1 cellular context compared by ENCODE assay signal in the genomic region with DNA sequence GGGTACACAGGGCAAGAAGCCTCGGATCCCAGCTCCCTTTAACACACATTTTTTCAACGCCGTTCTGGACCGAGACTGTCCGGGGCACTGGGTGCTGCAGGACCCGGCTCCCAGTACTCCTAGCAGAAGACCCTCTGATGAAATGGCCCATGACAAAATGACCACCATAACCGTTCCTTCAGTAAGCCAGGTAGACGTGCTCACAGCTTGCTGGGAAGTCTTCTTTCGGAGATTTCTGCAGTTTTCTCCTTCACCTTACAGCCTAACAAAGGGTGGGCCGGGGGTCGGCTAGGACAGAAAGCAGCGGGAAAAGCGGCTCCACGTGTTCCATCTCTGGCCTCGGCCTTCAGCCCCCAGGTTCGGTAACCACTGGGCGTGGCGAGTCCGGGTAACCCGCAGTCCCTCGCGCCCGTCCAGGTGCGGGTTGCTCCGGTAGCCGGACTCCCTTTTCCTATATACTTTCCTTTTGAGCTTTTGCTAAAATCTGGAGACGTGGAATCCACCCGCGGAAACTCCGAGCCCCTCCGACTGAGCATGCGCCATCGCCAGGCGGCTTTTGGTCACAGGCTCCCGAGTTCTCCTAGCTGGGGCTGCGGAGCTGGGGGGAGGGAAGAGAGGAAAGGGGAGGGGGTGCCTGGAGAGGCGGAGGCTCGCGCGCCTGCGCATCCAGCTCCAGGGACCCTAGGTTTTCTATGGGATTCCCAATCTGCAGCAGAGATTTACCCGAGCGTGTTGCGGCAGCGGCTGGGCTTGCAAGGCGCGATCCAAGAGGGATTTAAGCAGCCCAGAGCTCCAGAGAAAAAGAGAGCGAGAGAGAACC.
TF ChIP-seq lines count a peak whose summit lies in the region.

Gene VSNL1, plus strand, starts transcription at position 704 of the 820 bp plus-strand sequence. CDS start 51,379 bp downstream, outside the sequence.

TF ChIP-seq in WTC11, 78 proteins besides CTCF, POLR2A, EP300 and RAD21 (continued from another document and continues in another):
- TF ChIP-seq PREB (CRISPR knock-in tag; IDR thresholded peaks at IDR 0.05; ENCODE audit: borderline replicate concordance), result no peak
- TF ChIP-seq NR2C2 (CRISPR knock-in tag; IDR thresholded peaks at IDR 0.05), result no peak
- TF ChIP-seq, protein P1, sequence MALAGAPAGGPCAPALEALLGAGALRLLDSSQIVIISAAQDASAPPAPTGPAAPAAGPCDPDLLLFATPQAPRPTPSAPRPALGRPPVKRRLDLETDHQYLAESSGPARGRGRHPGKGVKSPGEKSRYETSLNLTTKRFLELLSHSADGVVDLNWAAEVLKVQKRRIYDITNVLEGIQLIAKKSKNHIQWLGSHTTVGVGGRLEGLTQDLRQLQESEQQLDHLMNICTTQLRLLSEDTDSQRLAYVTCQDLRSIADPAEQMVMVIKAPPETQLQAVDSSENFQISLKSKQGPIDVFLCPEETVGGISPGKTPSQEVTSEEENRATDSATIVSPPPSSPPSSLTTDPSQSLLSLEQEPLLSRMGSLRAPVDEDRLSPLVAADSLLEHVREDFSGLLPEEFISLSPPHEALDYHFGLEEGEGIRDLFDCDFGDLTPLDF (CRISPR knock-in tag; IDR thresholded peaks at IDR 0.05), result no peak
- no peak for TF ChIP-seq EMX1 (CRISPR knock-in tag; IDR thresholded peaks at IDR 0.05)
- no peak for TF ChIP-seq JUN (CRISPR knock-in tag; IDR thresholded peaks at IDR 0.05)
- peak; percentile 25; the same call in 1 of the 2 replicates for TF ChIP-seq ARID4B (CRISPR knock-in tag; IDR thresholded peaks at IDR 0.05; ENCODE audit: borderline replicate concordance)
- peak; percentile 78 for TF ChIP-seq MYBL2 (CRISPR knock-in tag; IDR thresholded peaks at IDR 0.05)
- no peak for TF ChIP-seq MLX (CRISPR knock-in tag; IDR thresholded peaks at IDR 0.05)
- no peak for TF ChIP-seq JAZF1 (CRISPR knock-in tag; IDR thresholded peaks at IDR 0.05)
- no peak for TF ChIP-seq ESRRA (CRISPR knock-in tag; IDR thresholded peaks at IDR 0.05; ENCODE audit: borderline replicate concordance)
- peak; percentile 75; the same call in 1 of the 2 replicates for TF ChIP-seq ZBTB43 (CRISPR knock-in tag; IDR thresholded peaks at IDR 0.05)
- TF ChIP-seq ZNF416 (CRISPR knock-in tag; IDR thresholded peaks at IDR 0.05), result no peak
- no peak for TF ChIP-seq FOXJ3 (CRISPR knock-in tag; IDR thresholded peaks at IDR 0.05; ENCODE audit: borderline replicate concordance)
- TF ChIP-seq ZNF532 (CRISPR knock-in tag; IDR thresholded peaks at IDR 0.05; ENCODE audit: borderline replicate concordance), result no peak
- TF ChIP-seq SP1 (CRISPR knock-in tag; conservative IDR thresholded peaks at IDR 0.05), result 0 out of 2 replicates have a peak, but pooled peaks have one; percentile 22
- peak; percentile 66; the same call in 1 of the 2 replicates for TF ChIP-seq ATF1 (CRISPR knock-in tag; IDR thresholded peaks at IDR 0.05)
- no peak for TF ChIP-seq ZNF219 (CRISPR knock-in tag; IDR thresholded peaks at IDR 0.05; ENCODE audit: borderline replicate concordance)
- TF ChIP-seq TP53 (CRISPR knock-in tag; IDR thresholded peaks at IDR 0.05), result no peak
- TF ChIP-seq CREM (CRISPR knock-in tag; IDR thresholded peaks at IDR 0.05), result 0 out of 2 replicates have a peak, but pooled peaks have one; percentile 41
- TF ChIP-seq SMAD3 (CRISPR knock-in tag; IDR thresholded peaks at IDR 0.05; ENCODE audit: borderline replicate concordance), result peak; percentile 64; the same call in 1 of the 2 replicates
- peak; percentile 89 for TF ChIP-seq FOXP1 (CRISPR knock-in tag; IDR thresholded peaks at IDR 0.05; ENCODE audit: borderline replicate concordance)
- no peak for TF ChIP-seq SMAD4 (CRISPR knock-in tag; IDR thresholded peaks at IDR 0.05)
- no peak for TF ChIP-seq ZNF263 (CRISPR knock-in tag; IDR thresholded peaks at IDR 0.05; ENCODE audit: low read depth)
- no peak for TF ChIP-seq ZNF423 (CRISPR knock-in tag; IDR thresholded peaks at IDR 0.05)
- no peak for TF ChIP-seq ZNF512 (CRISPR knock-in tag; IDR thresholded peaks at IDR 0.05; ENCODE audit: borderline replicate concordance)
- TF ChIP-seq IRF2 (CRISPR knock-in tag; IDR thresholded peaks at IDR 0.05; ENCODE audit: borderline replicate concordance, low read depth), result no peak
- TF ChIP-seq, protein P2, sequence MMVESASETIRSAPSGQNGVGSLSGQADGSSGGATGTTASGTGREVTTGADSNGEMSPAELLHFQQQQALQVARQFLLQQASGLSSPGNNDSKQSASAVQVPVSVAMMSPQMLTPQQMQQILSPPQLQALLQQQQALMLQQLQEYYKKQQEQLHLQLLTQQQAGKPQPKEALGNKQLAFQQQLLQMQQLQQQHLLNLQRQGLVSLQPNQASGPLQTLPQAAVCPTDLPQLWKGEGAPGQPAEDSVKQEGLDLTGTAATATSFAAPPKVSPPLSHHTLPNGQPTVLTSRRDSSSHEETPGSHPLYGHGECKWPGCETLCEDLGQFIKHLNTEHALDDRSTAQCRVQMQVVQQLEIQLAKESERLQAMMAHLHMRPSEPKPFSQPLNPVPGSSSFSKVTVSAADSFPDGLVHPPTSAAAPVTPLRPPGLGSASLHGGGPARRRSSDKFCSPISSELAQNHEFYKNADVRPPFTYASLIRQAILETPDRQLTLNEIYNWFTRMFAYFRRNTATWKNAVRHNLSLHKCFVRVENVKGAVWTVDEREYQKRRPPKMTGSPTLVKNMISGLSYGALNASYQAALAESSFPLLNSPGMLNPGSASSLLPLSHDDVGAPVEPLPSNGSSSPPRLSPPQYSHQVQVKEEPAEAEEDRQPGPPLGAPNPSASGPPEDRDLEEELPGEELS (CRISPR knock-in tag; IDR thresholded peaks at IDR 0.05), result 0 out of 2 replicates have a peak, but pooled peaks have one; percentile 60
- no peak for TF ChIP-seq IRF1 (CRISPR knock-in tag; IDR thresholded peaks at IDR 0.05)
